ENCODE assay signal across 8 cellular contexts in genomic region chr15:39783244-39783820, GRCh38. TPM values are rescaled to one million over a fixed set of nuclear protein-coding genes. Genes with fewer than 3 reads are reported as not detected.
A peak's percentile ranks its signal among the peaks of the same experiment; 100 is the strongest.
DNase-seq lines count a peak whose midpoint lies in the region; FAIRE-seq and TF ChIP-seq lines count a peak whose summit lies in the region.

No MANE protein-coding gene starts in this region.

- H3K9me3 ChIP-seq in ovary: no peaks in the 10 kb centered on the region

- TF ChIP-seq POLR2A in erythroblast (IDR thresholded peaks at IDR 0.05; ENCODE audit: low read length): no peak
- no peak for TF ChIP-seq POLR2A in ovary (IDR thresholded peaks at IDR 0.05)

- intact Hi-C loops in ovary (cut with DNase I): loop anchor here in 1 of 4 donors (10.0 kb wide), 1 partner anchor 191 kb away; no protein-coding TSS in a partner anchor

- TF ChIP-seq CTCF in GM06990 (IDR thresholded peaks at IDR 0.05; ENCODE audit: insufficient read depth, low read length, poor library complexity, severe bottlenecking) (no peak), ovary (IDR thresholded peaks at IDR 0.05) (no peak)

- peak overlapping the region in 1 of 2 donors; percentile 74 for H3K27ac ChIP-seq in ovary

- H3K27me3 ChIP-seq in GM06990 (replicated peaks; ENCODE audit: control insufficient read depth, insufficient read depth, low read length) (no peaks in the 10 kb centered on the region), ovary (no peaks in the 10 kb centered on the region)

- H3K4me1 ChIP-seq in ovary (ENCODE audit: insufficient read depth): peaks cover 1% of the 10 kb centered on the region

- WGBS in ovary, 3 donors: 0 to 1% (median 1%) methylated on average over 10 of the region's 10 CpGs

- no peak for TF ChIP-seq EP300 in ovary (IDR thresholded peaks at IDR 0.05)

- FAIRE-seq in RCC 7860 (lab: Jason Lieb, UNC): no peak

- H3K36me3 ChIP-seq in GM06990 (ENCODE audit: control insufficient read depth, insufficient read depth, low read length) (no peaks in the 10 kb centered on the region), ovary (no peaks in the 10 kb centered on the region)

- DNase-seq in GM06990 (ENCODE audit: extremely low read depth, insufficient read length) (no peak), RPMI7951 (ENCODE audit: low read depth) (peak; percentile 20), erythroblast (lab: John Stamatoyannopoulos, UW) (peak; percentile 37 to 50), ovary (no peak), GM03348 (ENCODE audit: low spot score) (no peak), globus pallidus (ENCODE audit: low spot score) (no peak), RCC 7860 (ENCODE audit: low spot score) (no peak)
- DNase-seq in stimulated activated CD4-positive, alpha-beta T cell treated with anti-CD3 and anti-CD28 coated beads, Interleukin-15, amount 100 ng/mL, for 24 hours: no peak

- H3K4me3 ChIP-seq in GM06990 (replicated peaks; ENCODE audit: low read depth, low read length): peak overlapping the region; percentile 81
- H3K4me3 ChIP-seq in ovary: peak overlapping the region; percentile 77

RNA-seq across cellular contexts. Expression of gene FSIP1, which starts 0.7 kb away (rescaled TPM):
- total RNA-seq in RPMI7951 (2014; rRNA removed; shearing (Covaris generic)): 1.9 and 2.1 TPM in 2 replicates
- 1 to 10 TPM in 3 of 7 donors, under 1 TPM in 4; 0.38 to 6.8 (median 0.98) TPM for total RNA-seq in ovary
- under 1 TPM; 0.13 to 0.25 TPM for polyA plus RNA-seq in ovary

Comparison
In these comparisons a context has a peak if more than half of its experiments do, and no peak if none do; other contexts are left out.
1. DNase-seq: peak in RPMI7951 (single experiment) and erythroblast (2 of 2); none in GM06990 (single experiment), ovary (0 of 5), stimulated activated CD4-positive, alpha-beta T cell treated with anti-CD3 and anti-CD28 coated beads, Interleukin-15, amount 100 ng/mL, for 24 hours (single experiment), GM03348 (single experiment), globus pallidus (single experiment) and RCC 7860 (single experiment).